In genomic region chr6:111661541-111662041, GRCh38 we compare ENCODE assay signal across 9 cellular contexts. TPM values are rescaled to one million over a fixed set of nuclear protein-coding genes. Genes with fewer than 3 reads are reported as not detected.
DNase-seq lines count a peak whose midpoint lies in the region; ATAC-seq, FAIRE-seq and TF ChIP-seq lines count a peak whose summit lies in the region.
"Had no signal": no experiment of that assay in that cellular context is flagged by ENCODE, and none has a peak within 500 bp of the region (broad histone marks: within the 10 kb centered on the region; RNA-seq: fewer than 3 reads in every experiment).

No MANE protein-coding gene starts in this region.

- DNase-seq in right atrium auricular region (ENCODE audit: low spot score) = no peak
- no peak for DNase-seq in cardiac septum (ENCODE audit: low spot score)
- peak in 2 of 4 experiments; percentile 29 to 39 for DNase-seq in K562 (ENCODE audit: extremely low read depth in 1 of 4, low spot score in 3 of 4)
- DNase-seq in lower lobe of right lung = peak; percentile 54
- no peak for DNase-seq in COR-L47 (lab: John Stamatoyannopoulos, UW)
- DNase-seq in H4 (ENCODE audit: low spot score) = no peak
- no peak for DNase-seq in SK-N-SH
- DNase-seq: NCI-H1092 treated with DMSO at 0.1 percent for 48 hours had no signal

- H3K9me3 ChIP-seq in right atrium auricular region (no peaks in the 10 kb centered on the region), K562 (replicated peaks; ENCODE audit: control insufficient read depth, insufficient read depth, low read depth, low read length) (no peaks in the 10 kb centered on the region), lower lobe of right lung (no peaks in the 10 kb centered on the region), SK-N-SH (no peaks in the 10 kb centered on the region)

- H3F3A ChIP-seq in SK-N-SH (replicated peaks; ENCODE audit: insufficient read depth) = peaks cover 9% of the 10 kb centered on the region

- no peaks in the 10 kb centered on the region for H3K79me2 ChIP-seq in K562 (ENCODE audit: control insufficient read depth, insufficient read depth, low read length)
- H3K79me2 ChIP-seq in SK-N-SH (ENCODE audit: insufficient read depth) = no peaks in the 10 kb centered on the region

- TF ChIP-seq POLR2A in K562 (conservative IDR thresholded peaks at IDR 0.05) = no peak

- no peak for FAIRE-seq in K562 (lab: Jason Lieb, UNC)

- H3K4me3 ChIP-seq in right atrium auricular region = peak overlapping the region in 1 of 2 donors; percentile 0
- H3K4me3 ChIP-seq in K562 = no peak overlapping the region
- H3K4me3 ChIP-seq in lower lobe of right lung = no peak overlapping the region
- no peak overlapping the region for H3K4me3 ChIP-seq in SK-N-SH (ENCODE audit: low read depth in 2 of 2, low read length in 1 of 2)

- CTCF ChIA-PET in K562 (lab: Yijun Ruan, JAX; ENCODE audit: low intra/inter-chr PET ratio) = no interaction called here
- CTCF ChIA-PET in SK-N-SH (lab: Yijun Ruan, JAX) = interaction anchor here (1.1 kb wide), 1 partner anchor 300 kb away, joined by 4 read pairs; no protein-coding TSS in a partner anchor

- no peak overlapping the region for H3K9ac ChIP-seq in K562 (ENCODE audit: insufficient read depth in 1 of 2, low read depth in 2 of 2, low read length in 2 of 2)
- no peak overlapping the region for H3K9ac ChIP-seq in SK-N-SH

- no peak for TF ChIP-seq RAD21 in K562 (CRISPR knock-in tag; conservative IDR thresholded peaks at IDR 0.05 in 1 of 2, IDR thresholded peaks at IDR 0.05 in 1 of 2)
- TF ChIP-seq RAD21 in SK-N-SH (IDR thresholded peaks at IDR 0.05; ENCODE audit: low read length) = no peak

- no peaks in the 10 kb centered on the region for H3K9me1 ChIP-seq in K562 (ENCODE audit: control insufficient read depth, insufficient read depth, low read length)

- ATAC-seq in K562 (peak; percentile 64), lower lobe of right lung (peak; percentile 39 to 45), HG03139 (IDR thresholded peaks at IDR 0.05; ENCODE audit: unreplicated experiment) (no peak)

- H3K4me2 ChIP-seq in K562 (ENCODE audit: insufficient read depth, low read length) = peak overlapping the region; percentile 3; the same call in 1 of the 2 replicates
- H3K4me2 ChIP-seq in SK-N-SH = no peak overlapping the region

- H3K27me3 ChIP-seq in right atrium auricular region = no peaks in the 10 kb centered on the region
- H3K27me3 ChIP-seq in K562 (ENCODE audit: control insufficient read depth in 2 of 2, insufficient read depth in 2 of 2, low read length in 2 of 2) = peaks cover 3 to 31% of the 10 kb centered on the region in 2 experiments; a peak in 3 of 5 replicates
- no peaks in the 10 kb centered on the region for H3K27me3 ChIP-seq in lower lobe of right lung (ENCODE audit: low read depth)
- H3K27me3 ChIP-seq in SK-N-SH (ENCODE audit: insufficient read depth) = no peaks in the 10 kb centered on the region

- BruUV-seq in K562 (replicated peaks; lab: Mats Ljungman, UMichigan) = no TSS peak

- no peak for TF ChIP-seq EP300 in K562 (IDR thresholded peaks at IDR 0.05; ENCODE audit: low read length)
- no peak for TF ChIP-seq EP300 in SK-N-SH (IDR thresholded peaks at IDR 0.05; ENCODE audit: borderline replicate concordance in 1 of 2, low read depth in 1 of 2, low read length in 1 of 2)

- no peaks in the 10 kb centered on the region for H4K20me1 ChIP-seq in K562 (replicated peaks; ENCODE audit: control insufficient read depth, insufficient read depth, low read length)
- no peaks in the 10 kb centered on the region for H4K20me1 ChIP-seq in SK-N-SH (ENCODE audit: insufficient read depth)

- H3K4me1 ChIP-seq in right atrium auricular region (peaks cover 0 to 49% of the 10 kb centered on the region in 2 donors), K562 (replicated peaks in 1 of 2; ENCODE audit: control insufficient read depth in 2 of 2, insufficient read depth in 2 of 2, low read length in 2 of 2) (peaks cover 13 to 14% of the 10 kb centered on the region in 2 experiments), lower lobe of right lung (peaks cover 47% of the 10 kb centered on the region), SK-N-SH (ENCODE audit: control insufficient read depth in 1 of 2, insufficient read depth in 2 of 2, low read depth in 1 of 2, low read length in 1 of 2) (peaks cover 0 to 29% of the 10 kb centered on the region in 2 experiments; a peak in 2 of 4 replicates)

- H3K36me3 ChIP-seq in right atrium auricular region (no peaks in the 10 kb centered on the region), K562 (ENCODE audit: control insufficient read depth, insufficient read depth, low read length) (no peaks in the 10 kb centered on the region), lower lobe of right lung (peaks cover 10% of the 10 kb centered on the region), SK-N-SH (replicated peaks in 1 of 2; ENCODE audit: control insufficient read depth in 1 of 2, insufficient read depth in 2 of 2, low read length in 1 of 2) (peaks cover 0 to 5% of the 10 kb centered on the region in 2 experiments)

- intact Hi-C loops in cardiac septum (cut with DNase I) (no loop called here), K562 (cut with micrococcal nuclease) (no loop called here), lower lobe of right lung (cut with DNase I) (no loop called here)

- in situ Hi-C loops in K562 (cut with MboI) = no loop called here

- POLR2A ChIA-PET in K562 (lab: Yijun Ruan, JAX) (no interaction called here), SK-N-SH (lab: Yijun Ruan, JAX) (no interaction called here)

- H2AFZ ChIP-seq in K562 (ENCODE audit: low read depth, low read length) = no peak overlapping the region
- H2AFZ ChIP-seq in SK-N-SH (ENCODE audit: low read depth) = no peak overlapping the region

- TF ChIP-seq CTCF in right atrium auricular region (IDR thresholded peaks at IDR 0.05) = no peak
- TF ChIP-seq CTCF in K562 (IDR thresholded peaks at IDR 0.05 in 2 of 3, conservative IDR thresholded peaks at IDR 0.05 in 1 of 3; ENCODE audit: insufficient read depth in 2 of 3, low read depth in 1 of 3, low read length in 3 of 3) = no peak
- no peak for TF ChIP-seq CTCF in lower lobe of right lung (IDR thresholded peaks at IDR 0.05)
- no peak for TF ChIP-seq CTCF in SK-N-SH (IDR thresholded peaks at IDR 0.05)

- H3K9me2 ChIP-seq in SK-N-SH = no peaks in the 10 kb centered on the region

- H3K27ac ChIP-seq in right atrium auricular region (peak overlapping the region; percentile 74 to 86), K562 (ENCODE audit: extremely low read depth, low read depth, low read length) (no peak overlapping the region), lower lobe of right lung (no peak overlapping the region), SK-N-SH (ENCODE audit: low read depth in 2 of 2, low read length in 1 of 2) (peak overlapping the region in 1 of 2 experiments; percentile 86; a peak in 2 of 4 replicates)

- 17% methylated on average over 18 of the region's 18 CpGs for WGBS in K562 (ENCODE audit: insufficient coverage, low coverage, missing lambda C conversion rate)
- WGBS in SK-N-SH (ENCODE audit: low lambda C conversion rate) = 94% methylated on average over 17 of the region's 18 CpGs

TF ChIP-seq in K562, 482 proteins besides CTCF, POLR2A, EP300 and RAD21 (continues in another document):
- TF ChIP-seq BHLHE40 (IDR thresholded peaks at IDR 0.05; ENCODE audit: low read length) (0 out of 2 replicates have a peak, but pooled peaks have one; percentile 16), MEF2D (tag; conservative IDR thresholded peaks at IDR 0.05; ENCODE audit: low read depth) (no peak)

TF ChIP-seq in SK-N-SH, 30 proteins besides CTCF, POLR2A, EP300 and RAD21 (continues in another document):
- TF ChIP-seq NRF1 (IDR thresholded peaks at IDR 0.05; ENCODE audit: low read depth, low read length) = no peak
- TF ChIP-seq RFX5 (IDR thresholded peaks at IDR 0.05; ENCODE audit: low read length) = no peak
- TF ChIP-seq YY1 (IDR thresholded peaks at IDR 0.05; ENCODE audit: low read depth) = no peak
- TF ChIP-seq CHD2 (IDR thresholded peaks at IDR 0.05; ENCODE audit: low read length, partially characterized antibody) = no peak
- no peak for TF ChIP-seq RCOR1 (IDR thresholded peaks at IDR 0.05; ENCODE audit: low read length)
- no peak for TF ChIP-seq GATA2 (CRISPR knock-in tag; IDR thresholded peaks at IDR 0.05)
- TF ChIP-seq MEF2A (IDR thresholded peaks at IDR 0.05; ENCODE audit: borderline replicate concordance, low read depth) = no peak
- no peak for TF ChIP-seq MAX (IDR thresholded peaks at IDR 0.05; ENCODE audit: low read depth)

RNA-seq across cellular contexts. Expression of gene TRAF3IP2, which starts 55.9 kb away (rescaled TPM):
- total RNA-seq in right atrium auricular region (10 to 100 TPM; 12.1 to 25.2 TPM), cardiac septum (6.5 TPM), K562 (2014; rRNA removed) (13.8 and 16.5 TPM in 2 replicates), K562 (2014; rRNA removed; fragmentation: Illumina TruSeq; extraction: Trizol) (12.3 and 13.4 TPM in 2 replicates), K562 (2015; rRNA removed; fragmentation: Illumina TruSeq; extraction: Trizol) (9.1 and 11.7 TPM in 2 replicates), K562 (2021) (14.6 and 14.8 TPM in 2 replicates), lower lobe of right lung (37.5 TPM)
- total RNA-seq in K562 (2011; cell fraction: chromatin; rRNA removed; ENCODE audit: low replicate concordance) = 7.6 and 9.6 TPM in 2 replicates
- total RNA-seq in K562 (2011; cell fraction: nucleolus; rRNA removed) = 5.0 and 6.0 TPM in 2 replicates
- total RNA-seq in K562 (2011; cell fraction: nucleoplasm; rRNA removed) = 8.3 TPM in 2 replicates
- polyA plus RNA-seq in K562 (2011; rRNA removed) (11.3 and 16.7 TPM in 2 replicates), K562 (2014; fragmentation: Illumina TruSeq; extraction: Trizol) (18.9 and 20.3 TPM in 2 replicates), K562 (2014; fragmentation: Nextera tagmentation; extraction: Ambion mirVana) (10 to 100 TPM in 1 of 2 experiments, 1 to 10 TPM in 1; 7.3 to 12.1 TPM), K562 (2014; rRNA removed) (10.2 and 15.8 TPM in 2 replicates), SK-N-SH (2012; rRNA removed) (5.5 and 5.6 TPM in 2 replicates)
- 16.7 and 19.0 TPM in 2 replicates for polyA plus RNA-seq in K562 (2011; cell fraction: cytosol; rRNA removed)
- polyA plus RNA-seq in K562 (2011; cell fraction: nucleus; rRNA removed) = 5.7 and 9.2 TPM in 2 replicates
- polyA plus RNA-seq in K562 (2012) = 10.6 and 21.6 TPM in 2 replicates
- 14.7 and 15.1 TPM in 2 replicates for polyA minus RNA-seq in K562 (2011; rRNA and poly(A)+ RNA removed)
- 9.2 and 9.9 TPM in 2 replicates for polyA minus RNA-seq in K562 (2011; cell fraction: cytosol; rRNA and poly(A)+ RNA removed)
- 6.7 and 7.4 TPM in 2 replicates for polyA minus RNA-seq in K562 (2011; cell fraction: nucleus; rRNA and poly(A)+ RNA removed)
- total RNA-seq in H4 (2014; rRNA removed; shearing (Covaris generic)) = 22.8 and 23.7 TPM in 2 replicates
- 6.1 and 8.0 TPM in 2 replicates for polyA plus RNA-seq in SK-N-SH (2012; cell fraction: cytosol; rRNA removed)
- polyA plus RNA-seq in SK-N-SH (2012; cell fraction: nucleus; rRNA removed) = 4.3 and 6.7 TPM in 2 replicates

Comparison
In these comparisons a context has a peak if more than half of its experiments do, and no peak if none do; other contexts are left out.
1. H3K27ac ChIP-seq: peak in right atrium auricular region (2 of 2); none in K562 (single experiment) and lower lobe of right lung (single experiment).